8 cellular contexts compared by ENCODE assay signal in the genomic region with DNA sequence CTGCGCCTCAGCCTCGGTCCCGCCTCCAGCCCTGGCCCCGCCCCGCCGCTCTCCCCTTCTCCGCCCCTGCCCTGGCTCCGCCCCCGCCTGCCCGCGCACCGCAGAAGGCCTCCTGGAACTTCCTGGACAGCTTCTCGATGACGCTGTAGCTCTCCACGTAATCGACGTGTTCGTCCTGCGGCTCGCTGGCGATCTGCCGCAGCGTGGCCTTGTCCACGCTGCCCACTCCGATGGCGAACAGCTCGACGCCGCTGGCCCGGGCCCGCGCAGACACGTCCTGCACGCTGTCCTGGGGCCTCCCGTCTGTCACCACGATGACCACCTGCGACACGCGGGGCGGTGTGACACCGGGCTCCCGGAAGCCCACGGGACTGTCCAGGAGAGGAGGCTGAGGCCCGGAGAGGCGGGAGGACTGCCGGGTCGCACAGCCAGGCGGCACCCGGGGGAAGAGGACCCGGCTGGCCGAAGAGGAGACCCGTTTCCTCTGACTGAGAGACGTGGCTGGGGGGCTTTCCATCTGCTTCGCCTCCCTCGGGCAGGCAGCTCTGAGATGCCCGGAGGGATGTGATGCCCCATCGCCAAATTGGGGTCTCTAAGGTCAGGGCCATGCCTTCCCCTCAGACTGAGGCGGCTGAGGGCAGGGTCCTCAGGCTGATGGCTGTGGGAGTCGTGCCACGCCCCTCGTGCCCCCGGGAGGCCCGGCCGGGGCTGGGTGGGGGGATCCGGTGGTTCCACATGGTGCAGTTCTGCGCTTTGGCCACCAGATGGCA. TPM values are rescaled to one million over a fixed set of nuclear protein-coding genes. Genes with fewer than 3 reads are reported as not detected.
DNase-seq lines count a peak whose midpoint lies in the region; FAIRE-seq and TF ChIP-seq lines count a peak whose summit lies in the region.

No MANE protein-coding gene starts in this region.

- H3K36me3 Mint-ChIP-seq in Caco-2 (ENCODE audit: insufficient read depth, unreplicated experiment) (peaks cover 8% of the 10 kb centered on the region), nephron progenitor cell (ENCODE audit: low read depth) (no peaks in the 10 kb centered on the region)
- peaks cover 5% of the 10 kb centered on the region for H3K36me3 Mint-ChIP-seq in stimulated activated naive CD8-positive, alpha-beta T cell treated with anti-CD3 and anti-CD28 coated beads, Interleukin-15, Interleukin-2, amounts not matched to agents 100 ng/mL and 50 ng/mL, for 24 hours (ENCODE audit: low read depth)

- no peaks in the 10 kb centered on the region for H3K4me1 Mint-ChIP-seq in Caco-2 (ENCODE audit: low read depth, unreplicated experiment)
- H3K4me1 Mint-ChIP-seq in nephron progenitor cell, result peaks cover 4% of the 10 kb centered on the region
- peaks cover 41% of the 10 kb centered on the region for H3K4me1 Mint-ChIP-seq in stimulated activated naive CD8-positive, alpha-beta T cell treated with anti-CD3 and anti-CD28 coated beads, Interleukin-15, Interleukin-2, amounts not matched to agents 100 ng/mL and 50 ng/mL, for 24 hours (ENCODE audit: low read depth)

- peak overlapping the region; percentile 87 for H3K27ac Mint-ChIP-seq in Caco-2 (ENCODE audit: unreplicated experiment)
- H3K27ac Mint-ChIP-seq in nephron progenitor cell, result peak overlapping the region; percentile 59
- peak overlapping the region; percentile 89 for H3K27ac Mint-ChIP-seq in stimulated activated naive CD8-positive, alpha-beta T cell treated with anti-CD3 and anti-CD28 coated beads, Interleukin-15, Interleukin-2, amounts not matched to agents 100 ng/mL and 50 ng/mL, for 24 hours

- H3K4me3 Mint-ChIP-seq in Caco-2 (ENCODE audit: unreplicated experiment), result peak overlapping the region; percentile 79
- H3K4me3 Mint-ChIP-seq in nephron progenitor cell, result peak overlapping the region; percentile 79
- peak overlapping the region; percentile 87 for H3K4me3 Mint-ChIP-seq in stimulated activated naive CD8-positive, alpha-beta T cell treated with anti-CD3 and anti-CD28 coated beads, Interleukin-15, Interleukin-2, amounts not matched to agents 100 ng/mL and 50 ng/mL, for 24 hours

- no peaks in the 10 kb centered on the region for H3K27me3 ChIP-seq in Caco-2 (replicated peaks; ENCODE audit: control insufficient read depth, insufficient read depth, low read length)

- no TSS peak for BruUV-seq in Caco-2 (replicated peaks; lab: Mats Ljungman, UMichigan)

- TF ChIP-seq CTCF in Caco-2 (IDR thresholded peaks at IDR 0.05; ENCODE audit: insufficient read depth in 1 of 2, low read depth in 1 of 2, low read length in 1 of 2, severe bottlenecking in 1 of 2, unreplicated experiment in 1 of 2), result peak; percentile 68 to 80
- peak; percentile 82 for TF ChIP-seq CTCF in GM20000 (IDR thresholded peaks at IDR 0.05; ENCODE audit: extremely low read depth, missing control alignments)
- TF ChIP-seq CTCF in fibroblast of mammary gland (conservative IDR thresholded peaks at IDR 0.05; ENCODE audit: control insufficient read depth, insufficient read depth, low read depth, low read length), result peak; percentile 72
- TF ChIP-seq CTCF in nephron progenitor cell (IDR thresholded peaks at IDR 0.05), result peak; percentile 98

- no peaks in the 10 kb centered on the region for H3K36me3 ChIP-seq in Caco-2 (ENCODE audit: control insufficient read depth, insufficient read depth, low read length)

- H3K9me3 Mint-ChIP-seq in Caco-2 (ENCODE audit: unreplicated experiment) (no peaks in the 10 kb centered on the region), nephron progenitor cell (peaks cover 24% of the 10 kb centered on the region)
- no peaks in the 10 kb centered on the region for H3K9me3 Mint-ChIP-seq in stimulated activated naive CD8-positive, alpha-beta T cell treated with anti-CD3 and anti-CD28 coated beads, Interleukin-15, Interleukin-2, amounts not matched to agents 100 ng/mL and 50 ng/mL, for 24 hours

- no peak for FAIRE-seq in RCC 7860 (lab: Jason Lieb, UNC)

- H3K27me3 Mint-ChIP-seq in Caco-2 (ENCODE audit: insufficient read depth, unreplicated experiment) (no peaks in the 10 kb centered on the region), nephron progenitor cell (ENCODE audit: low read depth, poor library complexity) (peaks cover 5% of the 10 kb centered on the region)
- H3K27me3 Mint-ChIP-seq in stimulated activated naive CD8-positive, alpha-beta T cell treated with anti-CD3 and anti-CD28 coated beads, Interleukin-15, Interleukin-2, amounts not matched to agents 100 ng/mL and 50 ng/mL, for 24 hours, result no peaks in the 10 kb centered on the region

- CTCF ChIA-PET in Caco-2 (lab: Charles Lee), result interaction anchor here (0.6 to 2.4 kb wide), 12 partner anchors 40 to 1594 kb away, joined by 3 to 96 read pairs (median 4); no protein-coding TSS in a partner anchor

- POLR2A ChIA-PET in Caco-2 (lab: Charles Lee), result interaction anchor here (0.6 kb wide), 2 partner anchors 40 to 61 kb away, joined by 3 to 5 read pairs; no protein-coding TSS in a partner anchor

- intact Hi-C loops in Caco-2 (cut with micrococcal nuclease; ENCODE audit: unreplicated experiment), result loop anchor here (1.0 kb wide), 3 partner anchors 60 to 192 kb away; no protein-coding TSS in a partner anchor

- DNase-seq in Caco-2 (peak in 1 of 2 experiments; percentile 90), GM20000 (ENCODE audit: low spot score) (peak; percentile 76), HT1080 (ENCODE audit: low read depth) (peak; percentile 82), RCC 7860 (ENCODE audit: low spot score) (peak; percentile 94), fibroblast of mammary gland (ENCODE audit: low read depth) (peak; percentile 97), nephron progenitor cell (peak; percentile 91)
- peak; percentile 65 to 79 for DNase-seq in activated T-helper 1 cell treated with anti-CD3 and anti-CD28 coated beads, Interleukin-2, amount 50 U/mL, for 16 hours (ENCODE audit: low read depth in 1 of 2, low spot score in 1 of 2)

- H3K4me1 ChIP-seq in Caco-2, result no peaks in the 10 kb centered on the region

- H3K4me3 ChIP-seq in Caco-2 (ENCODE audit: low read depth, low read length) (peak overlapping the region; percentile 75), fibroblast of mammary gland (ENCODE audit: control insufficient read depth, low read depth, low read length) (peak overlapping the region; percentile 48)

- no peaks in the 10 kb centered on the region for H3K9me3 ChIP-seq in Caco-2

RNA-seq across cellular contexts. Expression of a gene that starts 4.6 kb away (rescaled TPM):
- not detected in 2 replicates for total RNA-seq in Caco-2 (2022)
- total RNA-seq in HT1080 (2014; rRNA removed; shearing (Covaris generic)), result 0.43 TPM in 1 of 2 replicates, not detected in the other
- 0.10 TPM in 1 of 2 replicates, not detected in the other for polyA plus RNA-seq in HT1080 (2015; cell fraction: cytosol; rRNA removed)
- polyA plus RNA-seq in HT1080 (2015; cell fraction: nucleus; rRNA removed), result 0.04 and 0.79 TPM in 2 replicates

RNA-seq across cellular contexts. Expression of a gene that starts 38.8 kb away (rescaled TPM):
- 0.14 TPM in 1 of 2 replicates, not detected in the other for total RNA-seq in Caco-2 (2022)
- 0.50 and 1.5 TPM in 2 replicates for total RNA-seq in HT1080 (2014; rRNA removed; shearing (Covaris generic))
- 0.79 and 0.81 TPM in 2 replicates for polyA plus RNA-seq in HT1080 (2015; cell fraction: cytosol; rRNA removed)
- 0.42 and 1.3 TPM in 2 replicates for polyA plus RNA-seq in HT1080 (2015; cell fraction: nucleus; rRNA removed)
